8 cellular contexts compared by ENCODE assay signal in the genomic region with DNA sequence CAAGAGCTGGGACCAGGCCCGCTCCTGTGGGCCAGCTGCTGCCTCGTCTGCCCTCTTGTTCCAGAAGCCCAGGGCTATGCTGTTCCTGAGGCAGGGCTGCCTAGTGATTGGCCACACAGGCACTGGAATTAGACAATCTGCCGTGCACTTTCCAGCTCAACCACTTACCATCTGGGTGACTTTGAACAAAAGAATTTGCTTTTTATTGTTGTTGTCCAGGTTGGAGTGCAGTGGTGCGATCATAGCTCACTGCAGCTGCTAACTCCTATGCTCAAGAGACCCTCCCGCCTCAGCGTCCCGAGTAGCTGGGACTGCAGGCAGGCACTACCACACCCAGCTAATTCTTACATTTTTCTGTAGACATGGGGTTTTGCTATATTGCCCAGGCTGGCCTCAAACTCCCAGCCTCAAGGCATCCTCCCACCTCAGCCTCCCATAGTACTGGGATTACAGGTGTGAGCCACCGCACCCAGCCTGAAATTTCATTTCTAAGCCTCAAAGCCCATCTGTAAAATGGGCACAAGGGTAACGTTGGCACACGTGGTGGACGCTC. TPM values are rescaled to one million over a fixed set of nuclear protein-coding genes. Genes with fewer than 3 reads are reported as not detected.
A peak's percentile ranks its signal among the peaks of the same experiment; 100 is the strongest.
DNase-seq lines count a peak whose midpoint lies in the region; ATAC-seq, FAIRE-seq and TF ChIP-seq lines count a peak whose summit lies in the region.

No MANE protein-coding gene starts in this region.

- no peak overlapping the region for H3K23ac ChIP-seq in trophoblast cell (ENCODE audit: low read length)

- WGBS in trophoblast cell (ENCODE audit: extremely low coverage, insufficient coverage, insufficient read length), result no CpG with 5 or more reads among the region's 11 CpGs

- no peaks in the 10 kb centered on the region for H3K9me3 ChIP-seq in trophoblast cell (ENCODE audit: insufficient read depth, low read depth, low read length)

- H2AK5ac ChIP-seq in trophoblast cell (ENCODE audit: low read length), result peak overlapping the region; percentile 21

- H3K18ac ChIP-seq in trophoblast cell (ENCODE audit: low read length), result peak overlapping the region; percentile 56

- POLR2A ChIA-PET in GM10248 (lab: Yijun Ruan, JAX), result no interaction called here

- no peak for ATAC-seq in HG03196 (IDR thresholded peaks at IDR 0.05; ENCODE audit: unreplicated experiment)

- peak overlapping the region; percentile 54 for H2BK120ac ChIP-seq in trophoblast cell (ENCODE audit: insufficient read depth, low read length, poor library complexity)

- peak overlapping the region; percentile 49 for H2BK5ac ChIP-seq in trophoblast cell (ENCODE audit: low read depth, low read length, poor library complexity)

- DNase-seq in NCI-H345 (lab: John Stamatoyannopoulos, UW), result peak; percentile 72
- DNase-seq in choroid plexus epithelial cell (ENCODE audit: low read depth), result peak; percentile 88
- DNase-seq in trophoblast cell, result peak; percentile 95 to 97
- no peak for DNase-seq in NK-92 treated with Interleukin-12 subunit alpha and Interleukin-12 subunit beta, amount 100 ng/mL, for 24 hours (lab: John Stamatoyannopoulos, UW)
- no peak for DNase-seq in activated CD8-positive, alpha-beta memory T cell treated with anti-CD3 and anti-CD28 coated beads, Interleukin-2, amount 50 U/mL, for 4 hours
- no peak for DNase-seq in GM10248 (ENCODE audit: extremely low spot score)

- H3K79me1 ChIP-seq in trophoblast cell (ENCODE audit: low read length), result peaks cover 27% of the 10 kb centered on the region

- peak overlapping the region; percentile 17 for H3K4me2 ChIP-seq in trophoblast cell (ENCODE audit: low read length)

- H3K14ac ChIP-seq in trophoblast cell (ENCODE audit: low read length), result peak overlapping the region; percentile 72

- TF ChIP-seq CTCF in choroid plexus epithelial cell (conservative IDR thresholded peaks at IDR 0.05; ENCODE audit: low read depth, low read length) (no peak), GM10248 (IDR thresholded peaks at IDR 0.05; ENCODE audit: control extremely low read depth, extremely low read depth, low read depth, missing control alignments) (no peak)

- peak overlapping the region; percentile 20 for H4K12ac ChIP-seq in trophoblast cell (ENCODE audit: low read depth, low read length)

- H4K91ac ChIP-seq in trophoblast cell (ENCODE audit: low read depth, low read length), result peak overlapping the region; percentile 90

- H3K4ac ChIP-seq in trophoblast cell (ENCODE audit: low read depth, low read length), result peak overlapping the region; percentile 12

- no peaks in the 10 kb centered on the region for H3K27me3 ChIP-seq in trophoblast cell (ENCODE audit: insufficient read depth, low read length)

- H2AFZ ChIP-seq in trophoblast cell (ENCODE audit: insufficient read depth, low read length, poor library complexity), result no peak overlapping the region

- peaks cover 37 to 40% of the 10 kb centered on the region in 2 experiments for H3K4me1 ChIP-seq in trophoblast cell (ENCODE audit: control insufficient read depth in 1 of 2, insufficient read depth in 2 of 2, low read length in 2 of 2)

- H3K4me3 ChIP-seq in choroid plexus epithelial cell (ENCODE audit: low read depth, low read length) (no peak overlapping the region), trophoblast cell (ENCODE audit: low read depth, low read length) (no peak overlapping the region)

- no peak overlapping the region for H3K9ac ChIP-seq in trophoblast cell (ENCODE audit: low read length)

- peak overlapping the region; percentile 87 for H2BK12ac ChIP-seq in trophoblast cell (ENCODE audit: low read length)

- H3K27ac ChIP-seq in trophoblast cell (ENCODE audit: low read depth, low read length), result peak overlapping the region; percentile 93

- H3K79me2 ChIP-seq in trophoblast cell (ENCODE audit: control insufficient read depth, insufficient read depth, low read length, poor library complexity), result peaks cover 18% of the 10 kb centered on the region

- peak; percentile 76 for FAIRE-seq in G401.6 (lab: Jason Lieb, UNC)

- CTCF ChIA-PET in GM10248 (lab: Yijun Ruan, JAX), result interaction anchor here (0.7 to 2.0 kb wide), 6 partner anchors 22 to 130 kb away, joined by 3 to 8 read pairs (median 3); no protein-coding TSS in a partner anchor

- H3K36me3 ChIP-seq in trophoblast cell (ENCODE audit: control insufficient read depth in 1 of 2, insufficient read depth in 2 of 2, low read length in 2 of 2), result no peaks in the 10 kb centered on the region

- H4K8ac ChIP-seq in trophoblast cell (ENCODE audit: low read depth, low read length), result peak overlapping the region; percentile 47

RNA-seq across cellular contexts. Expression of a gene that starts 1.2 kb away (rescaled TPM):
- 51.6 and 53.5 TPM in 2 replicates for polyA plus RNA-seq in trophoblast cell (2013)

Comparison
In these comparisons a context has a peak if more than half of its experiments do, and no peak if none do; other contexts are left out.
1. DNase-seq: peak in NCI-H345 (single experiment), choroid plexus epithelial cell (single experiment) and trophoblast cell (2 of 2); none in NK-92 treated with Interleukin-12 subunit alpha and Interleukin-12 subunit beta, amount 100 ng/mL, for 24 hours (single experiment), activated CD8-positive, alpha-beta memory T cell treated with anti-CD3 and anti-CD28 coated beads, Interleukin-2, amount 50 U/mL, for 4 hours (single experiment) and GM10248 (single experiment).